1 cellular context compared by ENCODE assay signal in genomic region chr21:36461918-36462486, GRCh38.
TF ChIP-seq lines count a peak whose summit lies in the region.

No MANE protein-coding gene starts in this region.

TF ChIP-seq in GM12878, 131 proteins besides CTCF, POLR2A, EP300 and RAD21:
- TF ChIP-seq HSF1 (IDR thresholded peaks at IDR 0.05; ENCODE audit: low read depth, low read length) (no peak), PAX5 (IDR thresholded peaks at IDR 0.05; ENCODE audit: borderline replicate concordance, low read depth, low read length) (no peak), BRCA1 (IDR thresholded peaks at IDR 0.05; ENCODE audit: low read depth, low read length) (no peak), RUNX3 (IDR thresholded peaks at IDR 0.05; ENCODE audit: low read length) (no peak), MTA2 (IDR thresholded peaks at IDR 0.05; ENCODE audit: low read depth) (no peak), SMARCA5 (IDR thresholded peaks at IDR 0.05) (no peak), CHD2 (IDR thresholded peaks at IDR 0.05; ENCODE audit: borderline replicate concordance, low read depth, low read length) (no peak), RBBP5 (conservative IDR thresholded peaks at IDR 0.05) (no peak), BCL11A (IDR thresholded peaks at IDR 0.05; ENCODE audit: low read depth, low read length) (no peak), SIN3A (IDR thresholded peaks at IDR 0.05; ENCODE audit: low read depth, low read length) (no peak), CBFB (IDR thresholded peaks at IDR 0.05; ENCODE audit: low read depth) (no peak), ZBTB40 (IDR thresholded peaks at IDR 0.05; ENCODE audit: borderline replicate concordance) (no peak), GABPA (IDR thresholded peaks at IDR 0.05; ENCODE audit: low read depth) (no peak), NR2F1 (conservative IDR thresholded peaks at IDR 0.05) (no peak), NR2C2 (IDR thresholded peaks at IDR 0.05; ENCODE audit: borderline replicate concordance, control insufficient read depth, insufficient read length, low read depth) (no peak), PML (IDR thresholded peaks at IDR 0.05; ENCODE audit: low read length) (no peak), NFYA (IDR thresholded peaks at IDR 0.05; ENCODE audit: borderline replicate concordance, low read depth, low read length) (no peak), CEBPB (IDR thresholded peaks at IDR 0.05; ENCODE audit: borderline replicate concordance in 1 of 2, low read depth in 2 of 2, low read length in 2 of 2) (no peak)
